In genomic region chr20:62392621-62393164, GRCh38 we compare ENCODE assay signal across 23 cellular contexts. TPM values are rescaled to one million over a fixed set of nuclear protein-coding genes. Genes with fewer than 3 reads are reported as not detected.
"Had no signal": no experiment of that assay in that cellular context is flagged by ENCODE, and none has a peak within 500 bp of the region (broad histone marks: within the 10 kb centered on the region; RNA-seq: fewer than 3 reads in every experiment).

No MANE protein-coding gene starts in this region.

- H3K9me3 ChIP-seq: right atrium auricular region, stomach, thoracic aorta, transverse colon had no signal

- H3K27me3 ChIP-seq: dorsolateral prefrontal cortex, hepatocyte, right atrium auricular region, stomach, transverse colon had no signal

- DNase-seq: dorsolateral prefrontal cortex; effector CD8-positive, alpha-beta T cell; foreskin melanocyte; head of caudate nucleus; kidney; left cardiac atrium; left ventricle myocardium superior; mesenchymal stem cell; midbrain; small intestine; stimulated activated CD4-positive, alpha-beta T cell treated with anti-CD3 and anti-CD28 coated beads, Interleukin-12 subunit alpha, Interleukin-12 subunit beta, amount 100 ng/mL, for 4 hours; stimulated activated naive CD4-positive, alpha-beta T cell; stomach; substantia nigra; transverse colon had no signal

- H3K4me2 ChIP-seq: hepatocyte had no signal

- H3K27ac ChIP-seq: coronary artery, hepatocyte, right atrium auricular region, stomach, thoracic aorta, transverse colon had no signal

- FAIRE-seq: kidney, small intestine had no signal

- ATAC-seq: left cardiac atrium, left ventricle myocardium superior had no signal

- H3K4me3 ChIP-seq: coronary artery, dorsolateral prefrontal cortex, hepatocyte, lung, right atrium auricular region, stomach, thoracic aorta, transverse colon had no signal

- H3K4me3 Mint-ChIP-seq: nephron had no signal

- H3K27ac Mint-ChIP-seq: nephron had no signal

- H3K9me3 Mint-ChIP-seq: nephron had no signal

- H2AFZ ChIP-seq: hepatocyte had no signal

RNA-seq across cellular contexts. Expression of gene RBBP8NL, which starts 34.6 kb away (rescaled TPM):
- total RNA-seq: left cardiac atrium, left ventricle myocardium superior, osteocyte, pulmonary artery endothelial cell, right atrium auricular region, thoracic aorta had no signal
